ENCODE assay signal across 10 cellular contexts in genomic region chr9:98992885-98993569, GRCh38. TPM values are rescaled to one million over a fixed set of nuclear protein-coding genes. Genes with fewer than 3 reads are reported as not detected.
DNase-seq lines count a peak whose midpoint lies in the region; ATAC-seq and TF ChIP-seq lines count a peak whose summit lies in the region.
"Had no signal": no experiment of that assay in that cellular context is flagged by ENCODE, and none has a peak within 500 bp of the region (broad histone marks: within the 10 kb centered on the region; RNA-seq: fewer than 3 reads in every experiment).

No MANE protein-coding gene starts in this region.

- peaks cover 23 to 73% (median 70%) of the 10 kb centered on the region in 5 donors for H3K4me1 ChIP-seq in subcutaneous abdominal adipose tissue (ENCODE audit: control insufficient read depth in 5 of 5, insufficient read depth in 5 of 5, low read length in 5 of 5)
- peaks cover under 1% of the 10 kb centered on the region for H3K4me1 ChIP-seq in neural progenitor cell

- H3K4me3 ChIP-seq in subcutaneous abdominal adipose tissue (ENCODE audit: low read depth in 1 of 5, low read length in 5 of 5) (no peak overlapping the region), neural progenitor cell (no peak overlapping the region)
- H3K4me3 ChIP-seq: PC-9 had no signal

- H2AFZ ChIP-seq in neural progenitor cell (replicated peaks): no peak overlapping the region
- H2AFZ ChIP-seq: PC-9 had no signal

- H3K79me2 ChIP-seq in neural progenitor cell (ENCODE audit: low read depth): no peaks in the 10 kb centered on the region

- H3F3A ChIP-seq in neural progenitor cell (ENCODE audit: low read depth): no peaks in the 10 kb centered on the region

- intact Hi-C loops in activated B cell treated with CpG ODN at 0.5 μM for 24 hours (cut with micrococcal nuclease): loop anchor here (1.0 to 10.0 kb wide), 3 partner anchors 65 to 1032 kb away; partner anchors contain the start of gene TGFBR1

- no peaks in the 10 kb centered on the region for H3K9me3 Mint-ChIP-seq in activated T-cell treated with anti-CD3 and anti-CD28 coated beads, Interleukin-2, amount 50 U/mL, for 72 hours
- H3K9me3 Mint-ChIP-seq in activated B cell treated with CpG ODN at 0.5 μM for 24 hours (no peaks in the 10 kb centered on the region), neural progenitor cell (peaks cover 14% of the 10 kb centered on the region)

- H3K4me1 Mint-ChIP-seq in activated T-cell treated with anti-CD3 and anti-CD28 coated beads, Interleukin-2, amount 50 U/mL, for 72 hours (ENCODE audit: low read depth): peaks cover 10% of the 10 kb centered on the region
- H3K4me1 Mint-ChIP-seq in activated B cell treated with CpG ODN at 0.5 μM for 24 hours: peaks cover 25% of the 10 kb centered on the region
- H3K4me1 Mint-ChIP-seq in neural progenitor cell: peaks cover 16% of the 10 kb centered on the region

- CTCF ChIA-PET in activated B cell treated with CpG ODN at 0.5 μM for 24 hours (lab: Charles Lee): interaction anchor here (1.1 to 11.5 kb wide), 4 partner anchors 18 to 204 kb away, joined by 3 to 264 read pairs (median 6); no protein-coding TSS in a partner anchor

- ATAC-seq in activated T-cell treated with anti-CD3 and anti-CD28 coated beads, Interleukin-2, amount 50 U/mL, for 72 hours (replicated peaks in 1 of 2): no peak
- ATAC-seq in HG02610 (IDR thresholded peaks at IDR 0.05; ENCODE audit: unreplicated experiment) (peak; percentile 38), activated B cell treated with CpG ODN at 0.5 μM for 24 hours (ENCODE audit: low read depth) (peak; percentile 38)

- peaks cover 11% of the 10 kb centered on the region for H3K27me3 Mint-ChIP-seq in activated T-cell treated with anti-CD3 and anti-CD28 coated beads, Interleukin-2, amount 50 U/mL, for 72 hours (ENCODE audit: low read depth)
- H3K27me3 Mint-ChIP-seq in activated B cell treated with CpG ODN at 0.5 μM for 24 hours: peaks cover under 1% of the 10 kb centered on the region
- H3K27me3 Mint-ChIP-seq in neural progenitor cell (ENCODE audit: insufficient read depth, low read depth): peaks cover 9% of the 10 kb centered on the region

- H3K27me3 ChIP-seq in subcutaneous abdominal adipose tissue (ENCODE audit: control insufficient read depth in 5 of 5, insufficient read depth in 4 of 5, low read length in 5 of 5) (no peaks in the 10 kb centered on the region), neural progenitor cell (no peaks in the 10 kb centered on the region)

- no peak for TF ChIP-seq CTCF in activated B cell treated with CpG ODN at 0.5 μM for 24 hours (IDR thresholded peaks at IDR 0.05)
- no peak for TF ChIP-seq CTCF in neural progenitor cell (IDR thresholded peaks at IDR 0.05)

- no peak for DNase-seq in activated T-cell treated with anti-CD3 and anti-CD28 coated beads, Interleukin-2, amount 50 U/mL, for 72 hours
- DNase-seq in activated T-cell treated with anti-CD3 and anti-CD28 coated beads, Interleukin-2, amount 50 U/mL, for 48 hours: no peak
- DNase-seq in activated B cell treated with CpG ODN at 0.5 μM for 24 hours (no peak), cerebellar nuclear complex (lab: John Stamatoyannopoulos, UW) (no peak), SHP77 treated with DMSO at 0.1 percent for 48 hours (lab: John Stamatoyannopoulos, UW) (no peak), neural progenitor cell (ENCODE audit: low spot score) (no peak)
- DNase-seq: NCI-H1048, PC-9 had no signal

- no peak overlapping the region for H3K9ac ChIP-seq in subcutaneous abdominal adipose tissue (ENCODE audit: low read length in 5 of 5)
- H3K9ac ChIP-seq in neural progenitor cell: no peak overlapping the region

- H3K9me3 ChIP-seq in subcutaneous abdominal adipose tissue (ENCODE audit: control insufficient read depth in 5 of 5, low read length in 5 of 5): peaks cover 0 to 2% (median 0%) of the 10 kb centered on the region in 5 donors
- no peaks in the 10 kb centered on the region for H3K9me3 ChIP-seq in neural progenitor cell (ENCODE audit: low read depth)

- peaks cover 0 to 54% (median 42%) of the 10 kb centered on the region in 5 donors for H3K36me3 ChIP-seq in subcutaneous abdominal adipose tissue (ENCODE audit: control insufficient read depth in 5 of 5, insufficient read depth in 5 of 5, low read length in 5 of 5)
- H3K36me3 ChIP-seq in neural progenitor cell: no peaks in the 10 kb centered on the region

- H3K27ac Mint-ChIP-seq in activated T-cell treated with anti-CD3 and anti-CD28 coated beads, Interleukin-2, amount 50 U/mL, for 72 hours: no peak overlapping the region
- peak overlapping the region; percentile 84 for H3K27ac Mint-ChIP-seq in activated B cell treated with CpG ODN at 0.5 μM for 24 hours
- H3K27ac Mint-ChIP-seq in neural progenitor cell: no peak overlapping the region

- peak overlapping the region; percentile 21 for H3K27ac ChIP-seq in subcutaneous abdominal adipose tissue (ENCODE audit: low read depth, low read length)
- no peak overlapping the region for H3K27ac ChIP-seq in neural progenitor cell
- H3K27ac ChIP-seq: PC-9 had no signal

- H3K4me2 ChIP-seq in neural progenitor cell: no peak overlapping the region
- H3K4me2 ChIP-seq: PC-9 had no signal

- no peaks in the 10 kb centered on the region for H3K36me3 Mint-ChIP-seq in activated T-cell treated with anti-CD3 and anti-CD28 coated beads, Interleukin-2, amount 50 U/mL, for 72 hours (ENCODE audit: insufficient read depth in 2 of 2)
- H3K36me3 Mint-ChIP-seq in activated B cell treated with CpG ODN at 0.5 μM for 24 hours (ENCODE audit: low read depth): no peaks in the 10 kb centered on the region
- H3K36me3 Mint-ChIP-seq in neural progenitor cell: no peaks in the 10 kb centered on the region

- POLR2A ChIA-PET in activated B cell treated with CpG ODN at 0.5 μM for 24 hours (lab: Charles Lee): interaction anchor here (1.5 to 1.6 kb wide), 2 partner anchors 65 to 111 kb away, joined by 5 to 8 read pairs; partner anchors contain the start of gene TGFBR1

- H3K4me3 Mint-ChIP-seq in activated T-cell treated with anti-CD3 and anti-CD28 coated beads, Interleukin-2, amount 50 U/mL, for 72 hours: peak overlapping the region; percentile 29 to 58
- H3K4me3 Mint-ChIP-seq in activated B cell treated with CpG ODN at 0.5 μM for 24 hours: peak overlapping the region; percentile 75
- no peak overlapping the region for H3K4me3 Mint-ChIP-seq in neural progenitor cell

- no peaks in the 10 kb centered on the region for H4K20me1 ChIP-seq in neural progenitor cell (ENCODE audit: low read depth)

RNA-seq across cellular contexts. Expression of gene COL15A1, which starts 49.3 kb away (rescaled TPM):
- under 1 TPM; 0.19 to 0.30 TPM for total RNA-seq in activated T-cell treated with anti-CD3 and anti-CD28 coated beads, Interleukin-2, amount 50 U/mL, for 72 hours
- total RNA-seq in activated B cell treated with CpG ODN at 0.5 μM for 24 hours: 0.07 and 0.15 TPM in 2 replicates
- total RNA-seq in neural progenitor cell (ENCODE audit: low replicate concordance): 0.71 and 3.2 TPM in 2 replicates
- total RNA-seq: PC-9 had no signal

Comparison
In these comparisons a context has a peak if more than half of its experiments do, and no peak if none do; other contexts are left out.
1. ATAC-seq: peak in HG02610 (single experiment) and activated B cell treated with CpG ODN at 0.5 μM for 24 hours (single experiment); none in activated T-cell treated with anti-CD3 and anti-CD28 coated beads, Interleukin-2, amount 50 U/mL, for 72 hours (0 of 2).